8 cellular contexts compared by ENCODE assay signal in genomic region chr2:161308178-161308955, GRCh38. TPM values are rescaled to one million over a fixed set of nuclear protein-coding genes. Genes with fewer than 3 reads are reported as not detected.
DNase-seq lines count a peak whose midpoint lies in the region; TF ChIP-seq lines count a peak whose summit lies in the region.

TSS of gene PSMD14 (plus strand) at chr2:161308425. CDS start at chr2:161318826, 10,401 bp downstream.

- DNase-seq in ELF-1 (ENCODE audit: low read depth, low spot score) (peak; percentile 97), H7 (peak; percentile 84), M059J (ENCODE audit: low read depth) (peak; percentile 96), SHP77 treated with DMSO at 0.1 percent for 48 hours (lab: John Stamatoyannopoulos, UW) (peak; percentile 62), fibroblast of the conjunctiva (ENCODE audit: low read depth) (peak; percentile 83), stomach (peak; percentile 91)
- peak; percentile 96 for DNase-seq in activated effector memory CD4-positive, alpha-beta T cell treated with anti-CD3 and anti-CD28 coated beads, Interleukin-2, amount 50 U/mL, for 16 hours

- H3K9me3 ChIP-seq in neural cell (ENCODE audit: low read length), result no peaks in the 10 kb centered on the region
- H3K9me3 ChIP-seq in stomach, result peaks cover 0 to 6% (median 5%) of the 10 kb centered on the region in 4 donors

- peak within 1 kb of the TSS; percentile 86 for H2AFZ ChIP-seq in neural cell (ENCODE audit: low read depth, low read length)

- H3K4me1 ChIP-seq in stomach, result peaks cover 4 to 31% (median 15%) of the 10 kb centered on the region in 4 donors

- no peaks in the 10 kb centered on the region for H3F3A ChIP-seq in neural cell (ENCODE audit: insufficient read depth, low read length, poor library complexity, severe bottlenecking)

- no peak for TF ChIP-seq EP300 in neural cell (conservative IDR thresholded peaks at IDR 0.05; ENCODE audit: poor library complexity, severe bottlenecking)
- no peak for TF ChIP-seq EP300 in stomach (IDR thresholded peaks at IDR 0.05)

- intact Hi-C loops in stomach (cut with DNase I; ENCODE audit: low total_unique reads), result no loop called here

- H3K4me3 ChIP-seq in H7 (ENCODE audit: insufficient read depth, low read depth, low read length) (peak within 1 kb of the TSS; percentile 82), neural cell (ENCODE audit: low read length) (peak within 1 kb of the TSS; percentile 74), stomach (peak within 1 kb of the TSS; percentile 70 to 81 (median 76))

- no peaks in the 10 kb centered on the region for H3K9me2 ChIP-seq in neural cell (ENCODE audit: insufficient read depth, low read length)

- H3K27me3 ChIP-seq in H7 (ENCODE audit: control insufficient read depth, insufficient read depth, low read length) (no peaks in the 10 kb centered on the region), neural cell (ENCODE audit: insufficient read depth, low read depth, low read length) (no peaks in the 10 kb centered on the region), stomach (no peaks in the 10 kb centered on the region)

- TF ChIP-seq CTCF in neural cell (IDR thresholded peaks at IDR 0.05; ENCODE audit: poor library complexity, severe bottlenecking), result no peak
- no peak for TF ChIP-seq CTCF in stomach (IDR thresholded peaks at IDR 0.05)

- H3K79me2 ChIP-seq in neural cell (replicated peaks; ENCODE audit: insufficient read depth, low read length), result peaks cover 54% of the 10 kb centered on the region

- no peak for TF ChIP-seq RAD21 in neural cell (conservative IDR thresholded peaks at IDR 0.05)

- peak within 1 kb of the TSS; percentile 90 for H3K4me2 ChIP-seq in neural cell (ENCODE audit: low read length)

- no peak for TF ChIP-seq POLR2A in stomach (IDR thresholded peaks at IDR 0.05)

- peak within 1 kb of the TSS; percentile 75 for H3K27ac ChIP-seq in neural cell (ENCODE audit: low read length)
- H3K27ac ChIP-seq in stomach, result peak within 1 kb of the TSS; percentile 86 to 90 (median 88)

- peak within 1 kb of the TSS; percentile 85 for H3K9ac ChIP-seq in neural cell (ENCODE audit: low read length)

- no peaks in the 10 kb centered on the region for H4K20me1 ChIP-seq in neural cell (ENCODE audit: insufficient read depth)

- 0 to 1% (median 1%) methylated on average over 37 to 60 of the region's 60 CpGs for WGBS in stomach, 5 donors

- H3K36me3 ChIP-seq in H7 (replicated peaks; ENCODE audit: control insufficient read depth, insufficient read depth, low read length) (no peaks in the 10 kb centered on the region), neural cell (ENCODE audit: insufficient read depth, low read length) (no peaks in the 10 kb centered on the region), stomach (no peaks in the 10 kb centered on the region)

TF ChIP-seq in neural cell, 6 proteins besides CTCF, POLR2A, EP300 and RAD21:
- TF ChIP-seq EZH2 (IDR thresholded peaks at IDR 0.05; ENCODE audit: borderline replicate concordance, insufficient read depth, low read length, poor library complexity, severe bottlenecking) (no peak), POLR2AphosphoS5 (IDR thresholded peaks at IDR 0.05) (peak; percentile 73), MXI1 (conservative IDR thresholded peaks at IDR 0.05; ENCODE audit: poor library complexity, severe bottlenecking) (peak; percentile 87), TAF1 (IDR thresholded peaks at IDR 0.05; ENCODE audit: low read depth) (peak; percentile 66), SMC3 (conservative IDR thresholded peaks at IDR 0.05; ENCODE audit: poor library complexity) (no peak)
- TF ChIP-seq, protein P1, sequence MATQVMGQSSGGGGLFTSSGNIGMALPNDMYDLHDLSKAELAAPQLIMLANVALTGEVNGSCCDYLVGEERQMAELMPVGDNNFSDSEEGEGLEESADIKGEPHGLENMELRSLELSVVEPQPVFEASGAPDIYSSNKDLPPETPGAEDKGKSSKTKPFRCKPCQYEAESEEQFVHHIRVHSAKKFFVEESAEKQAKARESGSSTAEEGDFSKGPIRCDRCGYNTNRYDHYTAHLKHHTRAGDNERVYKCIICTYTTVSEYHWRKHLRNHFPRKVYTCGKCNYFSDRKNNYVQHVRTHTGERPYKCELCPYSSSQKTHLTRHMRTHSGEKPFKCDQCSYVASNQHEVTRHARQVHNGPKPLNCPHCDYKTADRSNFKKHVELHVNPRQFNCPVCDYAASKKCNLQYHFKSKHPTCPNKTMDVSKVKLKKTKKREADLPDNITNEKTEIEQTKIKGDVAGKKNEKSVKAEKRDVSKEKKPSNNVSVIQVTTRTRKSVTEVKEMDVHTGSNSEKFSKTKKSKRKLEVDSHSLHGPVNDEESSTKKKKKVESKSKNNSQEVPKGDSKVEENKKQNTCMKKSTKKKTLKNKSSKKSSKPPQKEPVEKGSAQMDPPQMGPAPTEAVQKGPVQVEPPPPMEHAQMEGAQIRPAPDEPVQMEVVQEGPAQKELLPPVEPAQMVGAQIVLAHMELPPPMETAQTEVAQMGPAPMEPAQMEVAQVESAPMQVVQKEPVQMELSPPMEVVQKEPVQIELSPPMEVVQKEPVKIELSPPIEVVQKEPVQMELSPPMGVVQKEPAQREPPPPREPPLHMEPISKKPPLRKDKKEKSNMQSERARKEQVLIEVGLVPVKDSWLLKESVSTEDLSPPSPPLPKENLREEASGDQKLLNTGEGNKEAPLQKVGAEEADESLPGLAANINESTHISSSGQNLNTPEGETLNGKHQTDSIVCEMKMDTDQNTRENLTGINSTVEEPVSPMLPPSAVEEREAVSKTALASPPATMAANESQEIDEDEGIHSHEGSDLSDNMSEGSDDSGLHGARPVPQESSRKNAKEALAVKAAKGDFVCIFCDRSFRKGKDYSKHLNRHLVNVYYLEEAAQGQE (IDR thresholded peaks at IDR 0.05; ENCODE audit: borderline replicate concordance), result no peak

RNA-seq across cellular contexts. Expression of gene PSMD14, which starts in this region (rescaled TPM):
- total RNA-seq in H7 (2014; rRNA removed; shearing (Covaris generic)), result 104 and 106 TPM in 2 replicates
- 164 and 166 TPM in 2 replicates for total RNA-seq in M059J (2014; rRNA removed; shearing (Covaris generic))
- polyA plus RNA-seq in neural cell (115 and 136 TPM in 2 replicates), stomach (10 to 100 TPM; 26.0 to 34.1 (median 33.0) TPM)
- polyA minus RNA-seq in neural cell, result 126 and 141 TPM in 2 replicates
- 10 to 100 TPM in 3 of 5 donors, 1 to 10 TPM in 2; 2.9 to 47.2 (median 21.2) TPM for total RNA-seq in stomach

Comparison
In these comparisons a context has a peak if more than half of its experiments do, and no peak if none do; other contexts are left out.
1. Peak in every context shown above with its lines: DNase-seq, H3K4me3 ChIP-seq and H3K27ac ChIP-seq.